In genomic region chr4:38469410-38469809, GRCh38 we compare ENCODE assay signal across 1 cellular context.
TF ChIP-seq lines count a peak whose summit lies in the region.

No MANE protein-coding gene starts in this region.

TF ChIP-seq in K562, 482 proteins besides CTCF, POLR2A, EP300 and RAD21 (continued from another document):
- TF ChIP-seq ZBTB9 (CRISPR knock-in tag; IDR thresholded peaks at IDR 0.05) (no peak), HMGN3 (IDR thresholded peaks at IDR 0.05; ENCODE audit: borderline replicate concordance, extremely low read depth, insufficient read length, low read depth, low read length) (no peak), NR3C1 (CRISPR knock-in tag; IDR thresholded peaks at IDR 0.05) (no peak), SMARCB1 (IDR thresholded peaks at IDR 0.05; ENCODE audit: insufficient read length, low read depth) (no peak), PTRF (tag; IDR thresholded peaks at IDR 0.05) (no peak), ZNF609 (CRISPR knock-in tag; IDR thresholded peaks at IDR 0.05; ENCODE audit: borderline replicate concordance) (no peak), ZNF644 (tag; IDR thresholded peaks at IDR 0.05; ENCODE audit: low read depth) (no peak)
